ENCODE assay signal across 8 cellular contexts in the genomic region with DNA sequence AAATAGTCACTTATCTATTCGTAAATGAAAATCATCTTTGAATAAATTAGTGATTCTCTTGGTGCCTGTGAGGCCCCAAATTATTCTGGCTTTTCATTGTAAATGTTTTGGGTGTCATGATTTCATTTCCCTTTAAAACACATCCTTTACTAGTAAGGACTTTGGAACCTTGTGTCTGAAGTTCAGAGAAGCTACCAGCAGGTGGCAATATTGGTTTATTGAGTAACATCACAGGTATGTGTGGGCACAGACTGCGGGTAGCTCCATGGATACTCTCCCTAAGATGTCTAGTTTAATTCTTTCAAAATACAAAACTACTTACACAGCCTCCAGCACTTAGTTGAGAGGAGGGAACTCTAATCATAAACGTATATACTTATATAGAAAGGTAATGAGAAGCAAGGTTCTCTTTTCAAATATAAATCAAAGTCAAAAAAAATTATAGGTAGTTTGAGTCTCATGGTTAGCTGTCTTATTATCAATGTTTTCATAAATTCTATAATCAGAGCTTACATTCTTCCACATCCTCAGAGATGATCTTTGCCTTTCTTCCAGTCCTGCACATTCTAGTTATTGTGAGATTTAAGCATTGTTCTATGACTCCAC.
DNase-seq lines count a peak whose midpoint lies in the region; ATAC-seq lines count a peak whose summit lies in the region.

No MANE protein-coding gene starts in this region.

- peak; percentile 4 for DNase-seq in activated CD8-positive, alpha-beta memory T cell treated with anti-CD3 and anti-CD28 coated beads, Interleukin-2, amount 50 U/mL, for 24 hours (ENCODE audit: extremely low read depth)
- DNase-seq in activated CD8-positive, alpha-beta memory T cell treated with anti-CD3 and anti-CD28 coated beads, Interleukin-2, amount 50 U/mL, for 48 hours: no peak
- DNase-seq in NCI-H748 treated with DMSO at 0.1 percent for 48 hours (lab: John Stamatoyannopoulos, UW) (peak; percentile 77), adipocyte (ENCODE audit: low read depth) (peak; percentile 75), iPS DF 19.7 (ENCODE audit: low read depth, low spot score) (peak; percentile 42)
- peak; percentile 15 to 17 for DNase-seq in stimulated activated CD4-positive, alpha-beta T cell treated with anti-CD3 and anti-CD28 coated beads, Interleukin-2, amount 100 ng/mL, for 48 hours

- H3K4me1 ChIP-seq in adipocyte (ENCODE audit: control insufficient read depth, insufficient read depth, low read length): no peaks in the 10 kb centered on the region

- peaks cover 5% of the 10 kb centered on the region for H3K27me3 ChIP-seq in adipocyte (replicated peaks; ENCODE audit: control insufficient read depth, insufficient read depth, low read length)

- H3K36me3 ChIP-seq in adipocyte (ENCODE audit: control insufficient read depth, insufficient read depth, low read length, severe bottlenecking): no peaks in the 10 kb centered on the region

- no peak overlapping the region for H3K9ac ChIP-seq in adipocyte (ENCODE audit: low read length)

- H3K4me3 ChIP-seq in adipocyte (ENCODE audit: low read length): no peak overlapping the region

- no peaks in the 10 kb centered on the region for H3K9me3 ChIP-seq in adipocyte (ENCODE audit: control insufficient read depth, low read length)

- ATAC-seq in GM21526 (IDR thresholded peaks at IDR 0.05; ENCODE audit: low FRiP score, unreplicated experiment) (peak; percentile 98), HG03575 (IDR thresholded peaks at IDR 0.05; ENCODE audit: extremely low read depth, insufficient number of reproducible peaks, low FRiP score, unreplicated experiment) (peak; percentile 93)
